8 cellular contexts compared by ENCODE assay signal in the genomic region with DNA sequence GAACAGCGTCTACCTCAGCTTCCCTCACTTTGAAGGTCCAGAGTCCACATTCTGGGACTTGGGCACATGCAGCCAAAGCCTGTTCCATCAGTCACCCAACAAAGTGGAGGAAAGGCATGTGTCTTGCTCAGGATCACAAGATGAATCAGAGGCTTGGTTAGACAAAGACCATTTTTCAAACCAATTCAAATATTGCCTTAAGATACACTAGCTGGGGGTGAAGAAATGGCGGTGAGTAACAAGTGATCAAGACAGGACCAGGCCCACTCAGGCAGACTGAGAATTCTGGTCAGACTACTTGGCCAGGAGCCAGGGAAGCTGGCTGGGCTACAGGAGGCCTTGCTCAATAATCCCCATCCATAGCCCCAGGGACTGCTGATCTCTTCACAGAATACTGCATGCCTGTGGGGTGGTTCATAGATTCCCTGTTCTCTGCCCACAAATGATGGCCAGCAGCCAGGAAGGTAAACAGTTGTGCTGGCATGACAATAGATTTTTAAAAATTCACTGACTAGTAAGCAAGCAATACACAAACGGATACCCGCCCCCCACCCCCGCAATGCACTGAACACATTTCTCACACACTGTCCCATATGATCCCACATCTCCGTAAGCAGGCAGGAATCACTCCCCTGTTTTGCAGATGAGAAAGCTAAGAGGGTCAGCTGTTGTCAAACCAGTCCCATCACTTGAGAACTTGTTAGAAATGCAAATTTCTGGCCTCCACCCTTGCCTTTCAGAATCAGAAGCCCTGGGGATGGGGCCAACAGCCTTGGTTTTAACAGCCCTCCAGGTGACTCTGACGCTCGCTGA. TPM values are rescaled to one million over a fixed set of nuclear protein-coding genes. Genes with fewer than 3 reads are reported as not detected.
DNase-seq lines count a peak whose midpoint lies in the region; ATAC-seq and TF ChIP-seq lines count a peak whose summit lies in the region.

No MANE protein-coding gene starts in this region.

- peaks cover 41% of the 10 kb centered on the region for H3K79me2 ChIP-seq in GM23248 (ENCODE audit: insufficient read depth)

- DNase-seq in GM23248, result peak; percentile 100
- peak; percentile 79 for DNase-seq in NCI-H460 (ENCODE audit: extremely low read depth, low read depth)
- DNase-seq in coronary artery (ENCODE audit: low spot score), result peak; percentile 96
- peak; percentile 90 for DNase-seq in lung (ENCODE audit: low spot score)
- no peak for DNase-seq in hippocampal formation (lab: John Stamatoyannopoulos, UW)
- no peak for DNase-seq in SKM-1 treated with dmso at 0.1 percent for 144 hours (lab: John Stamatoyannopoulos, UW; ENCODE audit: unreplicated experiment)

- H3K9me3 ChIP-seq in GM23248 (ENCODE audit: low read depth), result no peaks in the 10 kb centered on the region
- H3K9me3 ChIP-seq in lung (ENCODE audit: control insufficient read depth in 2 of 2, insufficient read depth in 1 of 2, low read length in 1 of 2), result no peaks in the 10 kb centered on the region

- in situ Hi-C loops in GM23248 (cut with MboI), result no loop called here

- H3K4me1 ChIP-seq in GM23248 (ENCODE audit: insufficient read depth) (peaks cover 34% of the 10 kb centered on the region), lung (ENCODE audit: control insufficient read depth in 2 of 2, insufficient read depth in 2 of 2, low read length in 2 of 2) (peaks cover 0 to 19% of the 10 kb centered on the region in 2 donors)

- H4K20me1 ChIP-seq in GM23248 (ENCODE audit: insufficient read depth), result no peaks in the 10 kb centered on the region

- 27 to 28% methylated on average over 8 of the region's 8 CpGs for WGBS in GM23248 (ENCODE audit: low coverage in 1 of 2, low lambda C conversion rate in 2 of 2, missing lambda C conversion rate in 2 of 2), 2 experiments
- 67 to 81% methylated on average over 8 of the region's 8 CpGs for WGBS in lung, 2 donors

- peak overlapping the region; percentile 70 for H3K9ac ChIP-seq in GM23248

- H3K27me3 ChIP-seq in GM23248 (replicated peaks; ENCODE audit: insufficient read depth) (no peaks in the 10 kb centered on the region), lung (ENCODE audit: control insufficient read depth, insufficient read depth) (no peaks in the 10 kb centered on the region)

- H3K36me3 ChIP-seq in GM23248 (ENCODE audit: low read depth) (no peaks in the 10 kb centered on the region), lung (ENCODE audit: control insufficient read depth in 2 of 2, insufficient read depth in 2 of 2, low read length in 2 of 2) (peaks cover 2 to 6% of the 10 kb centered on the region in 2 donors)

- TF ChIP-seq CTCF in coronary artery (IDR thresholded peaks at IDR 0.05) (no peak), lung (IDR thresholded peaks at IDR 0.05; ENCODE audit: control extremely low read depth, extremely low read depth) (no peak)

- peak overlapping the region; percentile 64 for H3K4me2 ChIP-seq in GM23248 (ENCODE audit: unreplicated experiment)

- peak; percentile 81 for ATAC-seq in lung (ENCODE audit: insufficient read depth, low FRiP score)
- ATAC-seq in HG03520 (IDR thresholded peaks at IDR 0.05; ENCODE audit: unreplicated experiment), result no peak
- no peak for ATAC-seq in HG02642 (IDR thresholded peaks at IDR 0.05; ENCODE audit: poor library complexity, unreplicated experiment)

- H3K4me3 ChIP-seq in GM23248, result 0 out of 2 replicates have a peak overlapping the region, but pooled peaks have one; percentile 20
- H3K4me3 ChIP-seq in coronary artery, result no peak overlapping the region
- H3K4me3 ChIP-seq in lung, result no peak overlapping the region

- H2AFZ ChIP-seq in GM23248, result no peak overlapping the region

- H3K27ac ChIP-seq in GM23248 (peak overlapping the region; percentile 92), coronary artery (peak overlapping the region in 1 of 2 donors; percentile 78), lung (ENCODE audit: low read depth in 1 of 2, low read length in 1 of 2) (peak overlapping the region in 1 of 2 donors; percentile 51)

- no peaks in the 10 kb centered on the region for H3K9me2 ChIP-seq in GM23248 (ENCODE audit: insufficient read depth)

- H3F3A ChIP-seq in GM23248 (ENCODE audit: insufficient read depth), result peaks cover 31% of the 10 kb centered on the region

RNA-seq across cellular contexts. Expression of a gene that starts 27.2 kb away (rescaled TPM):
- total RNA-seq in GM23248 (2014; rRNA removed; shearing (Covaris generic)), result 45.5 and 51.2 TPM in 2 replicates
- 77.5 and 83.4 TPM in 2 replicates for polyA plus RNA-seq in GM23248 (2016; fragmentation: Nextera tagmentation; extraction: Ambion mirVana)
- 46.7 and 52.4 TPM in 2 replicates for total RNA-seq in NCI-H460 (2014; rRNA removed; shearing (Covaris generic))
- polyA plus RNA-seq in NCI-H460 (2014; cell fraction: nucleus; rRNA removed), result 42.0 and 63.8 TPM in 2 replicates
- 10 to 100 TPM; 41.7 to 56.2 TPM for total RNA-seq in lung
- 10 to 100 TPM; 26.6 to 39.8 TPM for polyA plus RNA-seq in lung

Comparison
In these comparisons a context has a peak if more than half of its experiments do, and no peak if none do; other contexts are left out.
1. DNase-seq: peak in GM23248 (single experiment), NCI-H460 (single experiment), coronary artery (single experiment) and lung (single experiment); none in hippocampal formation (0 of 2) and SKM-1 treated with dmso at 0.1 percent for 144 hours (single experiment).